Comparison of ENCODE assay signal across 9 cellular contexts in the genomic region with DNA sequence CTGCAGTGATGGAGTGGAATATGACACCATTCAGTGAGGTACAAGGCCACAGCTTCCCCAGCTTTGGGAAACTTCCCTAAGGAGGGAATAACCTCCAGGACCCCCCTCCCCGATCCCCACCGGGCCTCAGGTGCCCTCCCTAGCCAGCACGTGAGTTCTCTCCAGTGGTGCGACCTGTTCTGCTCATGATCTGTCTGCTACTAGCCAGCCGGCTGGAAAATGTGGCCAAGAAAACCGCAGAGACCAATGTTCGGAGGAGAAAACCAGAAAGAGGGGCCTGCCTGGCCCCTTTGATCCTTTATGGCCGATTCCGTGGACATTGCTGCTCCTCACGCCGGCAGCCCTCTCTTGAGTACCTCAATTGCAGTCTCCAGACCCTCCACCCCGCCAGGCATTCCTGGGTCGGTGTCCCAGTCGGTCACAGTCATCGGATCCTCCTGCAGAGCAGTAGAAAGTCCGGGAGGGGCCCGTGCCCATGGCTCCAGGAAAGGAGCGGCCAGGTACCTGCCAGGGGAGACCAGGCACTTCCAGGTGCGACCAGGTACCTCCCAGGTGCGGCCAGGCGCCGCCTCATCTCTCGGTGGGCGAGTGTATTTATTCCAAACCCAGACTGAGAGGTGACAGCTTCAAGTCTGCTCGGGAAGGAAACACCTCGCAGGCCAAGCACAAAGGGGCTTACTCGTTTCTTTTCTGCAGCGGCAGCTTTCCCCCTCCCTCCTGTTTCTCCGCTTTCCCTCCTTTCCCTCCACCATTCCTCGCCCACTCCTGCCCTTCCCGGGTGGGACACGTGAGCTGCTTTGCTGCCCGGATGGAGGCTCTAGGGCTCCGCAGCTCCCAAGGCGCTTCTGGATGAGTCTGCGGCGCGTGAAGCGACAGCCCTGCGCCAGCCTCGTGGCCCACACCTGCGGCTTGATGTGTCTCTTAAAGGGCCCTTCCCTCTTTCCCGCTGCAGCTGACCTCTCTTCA. TPM values are rescaled to one million over a fixed set of nuclear protein-coding genes. Genes with fewer than 3 reads are reported as not detected.
DNase-seq lines count a peak whose midpoint lies in the region; ATAC-seq and TF ChIP-seq lines count a peak whose summit lies in the region.
"Had no signal": no experiment of that assay in that cellular context is flagged by ENCODE, and none has a peak within 500 bp of the region (broad histone marks: within the 10 kb centered on the region; RNA-seq: fewer than 3 reads in every experiment).

No MANE protein-coding gene starts in this region.

- peak; percentile 48 for ATAC-seq in body of pancreas
- ATAC-seq in left lobe of liver, result peak; percentile 25
- no peak for ATAC-seq in HG02840 (IDR thresholded peaks at IDR 0.05; ENCODE audit: low FRiP score, unreplicated experiment)
- ATAC-seq in GM21360 (IDR thresholded peaks at IDR 0.05; ENCODE audit: unreplicated experiment), result no peak

- no peak for TF ChIP-seq CTCF in body of pancreas (IDR thresholded peaks at IDR 0.05)
- no peak for TF ChIP-seq CTCF in suprapubic skin (IDR thresholded peaks at IDR 0.05)

- H3K27ac ChIP-seq in body of pancreas (no peak overlapping the region), suprapubic skin (no peak overlapping the region)

- 3% methylated on average over 40 to 43 of the region's 43 CpGs for WGBS in body of pancreas, 2 donors
- 0% methylated on average over 25 of the region's 43 CpGs for WGBS in suprapubic skin

- H3K27me3 ChIP-seq in body of pancreas, result peaks cover 0 to 3% of the 10 kb centered on the region in 2 donors
- H3K27me3 ChIP-seq in suprapubic skin, result peaks cover 28% of the 10 kb centered on the region

- peak; percentile 59 for DNase-seq in activated CD8-positive, alpha-beta memory T cell treated with anti-CD3 and anti-CD28 coated beads for 24 hours
- no peak for DNase-seq in activated CD8-positive, alpha-beta memory T cell treated with anti-CD3 and anti-CD28 coated beads, Interleukin-2, amount 50 U/mL, for 48 hours
- DNase-seq in body of pancreas, result peak; percentile 19 to 52 (median 28)
- DNase-seq in left lobe of liver (ENCODE audit: low spot score), result no peak
- DNase-seq in suprapubic skin (ENCODE audit: low spot score in 2 of 2), result no peak
- DNase-seq in NCI-H1694 treated with DMSO at 0.1 percent for 48 hours (lab: John Stamatoyannopoulos, UW), result no peak
- DNase-seq: CD4-positive, CD25-positive, alpha-beta regulatory T cell had no signal

- H3K9me3 ChIP-seq in body of pancreas (no peaks in the 10 kb centered on the region), suprapubic skin (no peaks in the 10 kb centered on the region)

- H3K4me1 ChIP-seq in body of pancreas (peaks cover 12% of the 10 kb centered on the region), suprapubic skin (peaks cover 11% of the 10 kb centered on the region)

- peak overlapping the region in 1 of 2 donors; percentile 19 for H3K4me3 ChIP-seq in body of pancreas
- H3K4me3 ChIP-seq in suprapubic skin, result peak overlapping the region; percentile 40

- H3K36me3 ChIP-seq in body of pancreas (replicated peaks in 1 of 2; ENCODE audit: insufficient read depth in 1 of 2, low read depth in 2 of 2) (no peaks in the 10 kb centered on the region), suprapubic skin (no peaks in the 10 kb centered on the region)

- peak in 1 of 3 donors; percentile 27 for TF ChIP-seq POLR2A in body of pancreas (IDR thresholded peaks at IDR 0.05)
- TF ChIP-seq POLR2A in suprapubic skin (IDR thresholded peaks at IDR 0.05), result no peak

- no peak for TF ChIP-seq EP300 in suprapubic skin (IDR thresholded peaks at IDR 0.05)

- intact Hi-C loops in body of pancreas (cut with DNase I), result no loop called here

RNA-seq across cellular contexts. Expression of gene AGK, which starts 39.6 kb away (rescaled TPM):
- total RNA-seq in body of pancreas, result 10 to 100 TPM; 12.7 to 30.7 TPM
- 8.7 TPM for total RNA-seq in left lobe of liver
- total RNA-seq in suprapubic skin, result 10 to 100 TPM; 15.3 to 42.7 (median 19.4) TPM

Comparison
In these comparisons a context has a peak if more than half of its experiments do, and no peak if none do; other contexts are left out.
1. DNase-seq: peak in activated CD8-positive, alpha-beta memory T cell treated with anti-CD3 and anti-CD28 coated beads for 24 hours (single experiment) and body of pancreas (4 of 4); none in activated CD8-positive, alpha-beta memory T cell treated with anti-CD3 and anti-CD28 coated beads, Interleukin-2, amount 50 U/mL, for 48 hours (single experiment), left lobe of liver (single experiment), suprapubic skin (0 of 2) and NCI-H1694 treated with DMSO at 0.1 percent for 48 hours (single experiment).
2. ATAC-seq: peak in body of pancreas (single experiment) and left lobe of liver (single experiment); none in HG02840 (single experiment) and GM21360 (single experiment).